27 cellular contexts compared by ENCODE assay signal in the genomic region with DNA sequence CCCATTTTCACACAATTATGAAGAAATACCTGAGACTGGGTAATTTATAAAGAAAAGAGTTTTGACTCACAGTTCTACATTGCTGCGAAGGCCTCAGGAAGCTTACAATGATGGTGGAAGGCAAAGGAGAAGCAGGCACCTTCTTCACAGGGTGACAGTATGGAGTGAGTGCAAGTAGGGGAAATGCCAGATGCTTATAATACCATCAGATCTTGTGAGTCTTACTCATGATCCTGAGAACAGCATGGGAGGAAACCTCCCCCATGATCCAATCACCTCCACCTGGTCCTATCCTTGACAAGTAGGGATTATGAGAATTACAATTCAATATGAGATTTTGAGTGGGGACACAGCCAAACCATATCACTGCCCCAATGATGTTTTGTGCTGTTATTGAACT.
"Had no signal": no experiment of that assay in that cellular context is flagged by ENCODE, and none has a peak within 500 bp of the region (broad histone marks: within the 10 kb centered on the region; RNA-seq: fewer than 3 reads in every experiment).

No MANE protein-coding gene starts in this region.

- H3K4me3 ChIP-seq: heart left ventricle, left ventricle myocardium inferior, pancreas, prostate gland, right atrium auricular region, suprapubic skin, tibial artery had no signal

- H3K4me1 ChIP-seq: heart left ventricle, left ventricle myocardium inferior, pancreas, prostate gland, right atrium auricular region, suprapubic skin, tibial artery had no signal

- H3K27ac ChIP-seq: heart left ventricle, left ventricle myocardium inferior, pancreas, prostate gland, right atrium auricular region, suprapubic skin, tibial artery, VCaP had no signal

- H3K36me3 ChIP-seq: heart left ventricle, left ventricle myocardium inferior, pancreas, prostate gland, right atrium auricular region, suprapubic skin, tibial artery had no signal

- FAIRE-seq: colon, pancreas, TTC549 had no signal

- ATAC-seq: activated naive CD8-positive, alpha-beta T cell treated with anti-CD3 and anti-CD28 coated beads, Interleukin-2, amount 50 U/mL, for 24 hours; activated T-cell treated with anti-CD3 and anti-CD28 coated beads, Interleukin-2, amount 50 U/mL, for 4 hours; activated T-helper 17 cell treated with anti-CD3 and anti-CD28 coated beads, Interleukin-2, amount 50 U/mL, for 72 hours; heart left ventricle; pancreas had no signal

- H3K27me3 ChIP-seq: pancreas, right atrium auricular region, suprapubic skin, tibial artery had no signal

- DNase-seq: activated CD4-positive, alpha-beta memory T cell treated with anti-CD3 and anti-CD28 coated beads, Interleukin-2, amount 10 ng/mL, durations not matched to agents 7 days and 5 days; activated CD4-positive, alpha-beta T cell treated with anti-CD3 and anti-CD28 coated beads, Interleukin-2, amount 10 ng/mL, durations not matched to agents 7 days and 5 days; activated CD4-positive, CD25-positive, alpha-beta regulatory T cell treated with anti-CD3 and anti-CD28 coated beads, Interleukin-2, amount 50 U/mL, for 72 hours; activated gamma-delta T cell treated with Interleukin-2 at 50 U/mL for 16 hours; activated naive CD4-positive, alpha-beta T cell treated with anti-CD3 and anti-CD28 coated beads, Interleukin-2, amount 50 U/mL, for 16 hours; activated naive CD8-positive, alpha-beta T cell treated with anti-CD3 and anti-CD28 coated beads, Interleukin-2, amount 50 U/mL, for 24 hours; activated T-cell treated with anti-CD3 and anti-CD28 coated beads, Interleukin-2, amount 50 U/mL, for 4 hours; amygdala; dermis blood vessel endothelial cell; effector CD8-positive, alpha-beta T cell; foreskin fibroblast; heart left ventricle; left ventricle myocardium inferior; naive B cell; nucleus accumbens; pancreas; stimulated activated naive CD4-positive, alpha-beta T cell; SW 1271; T-helper 9 cell; tibial artery had no signal

- H3K9me3 ChIP-seq: pancreas, prostate gland, suprapubic skin, tibial artery had no signal
